Comparison of ENCODE assay signal across 8 cellular contexts in the genomic region with DNA sequence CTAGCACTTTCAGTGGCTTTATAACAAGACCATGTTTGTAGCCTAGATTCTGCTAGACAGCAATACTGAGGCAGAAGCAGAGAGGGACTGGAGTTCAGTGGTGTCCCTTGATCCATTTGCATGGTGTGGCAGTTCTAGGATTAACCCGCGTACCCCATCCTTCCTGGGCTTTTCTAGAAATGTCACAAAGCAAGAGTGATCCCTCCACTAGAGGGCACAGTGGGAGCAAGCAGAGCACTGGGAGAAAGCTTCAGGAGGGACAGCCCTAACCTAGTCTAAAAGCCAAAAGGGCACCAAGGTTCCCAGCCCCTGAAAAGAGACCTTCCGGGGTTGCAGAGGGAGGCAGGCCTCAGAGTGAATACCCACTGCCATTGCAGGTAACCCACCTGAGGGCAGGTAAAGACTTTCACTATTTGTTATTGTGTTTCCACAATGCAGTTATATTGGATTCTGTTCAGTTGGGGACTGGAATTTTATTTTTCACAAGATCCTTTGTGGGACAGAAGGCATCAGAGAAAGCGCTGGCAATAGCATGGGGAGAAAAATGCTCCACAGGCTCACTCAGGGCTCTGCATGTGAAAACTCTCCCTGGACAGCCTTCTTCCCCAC.
DNase-seq lines count a peak whose midpoint lies in the region; ATAC-seq and TF ChIP-seq lines count a peak whose summit lies in the region.

No MANE protein-coding gene starts in this region.

- no peak overlapping the region for H3K27ac ChIP-seq in CD4-positive, alpha-beta memory T cell (ENCODE audit: low read depth, low read length)

- POLR2A ChIA-PET in CD4-positive, alpha-beta memory T cell (lab: Charles Lee; ENCODE audit: partially characterized antibody) = no interaction called here

- no peak overlapping the region for H3K4me3 Mint-ChIP-seq in CD4-positive, alpha-beta memory T cell

- ATAC-seq in GM21737 (IDR thresholded peaks at IDR 0.05; ENCODE audit: unreplicated experiment) = no peak

- no peaks in the 10 kb centered on the region for H3K4me1 Mint-ChIP-seq in CD4-positive, alpha-beta memory T cell

- no peaks in the 10 kb centered on the region for H3K9me3 Mint-ChIP-seq in CD4-positive, alpha-beta memory T cell

- intact Hi-C loops in CD4-positive, alpha-beta memory T cell (cut with micrococcal nuclease) = loop anchor here (10.0 kb wide), 1 partner anchor 1041 kb away; no protein-coding TSS in a partner anchor

- no peaks in the 10 kb centered on the region for H3K4me1 ChIP-seq in CD4-positive, alpha-beta memory T cell (ENCODE audit: insufficient read depth, low read length)

- H3K4me3 ChIP-seq in CD4-positive, alpha-beta memory T cell (ENCODE audit: low read length in 2 of 2) = no peak overlapping the region

- no peaks in the 10 kb centered on the region for H3K36me3 Mint-ChIP-seq in CD4-positive, alpha-beta memory T cell

- no peaks in the 10 kb centered on the region for H3K36me3 ChIP-seq in CD4-positive, alpha-beta memory T cell (ENCODE audit: insufficient read depth, low read length)

- H3K27me3 ChIP-seq in CD4-positive, alpha-beta memory T cell (ENCODE audit: insufficient read depth, low read length) = no peaks in the 10 kb centered on the region

- TF ChIP-seq CTCF in GM20000 (IDR thresholded peaks at IDR 0.05; ENCODE audit: extremely low read depth, missing control alignments) = peak; percentile 80

- H3K27me3 Mint-ChIP-seq in CD4-positive, alpha-beta memory T cell = peaks cover 0 to 2% of the 10 kb centered on the region in 2 donors

- H3K9me3 ChIP-seq in CD4-positive, alpha-beta memory T cell (ENCODE audit: control insufficient read depth in 1 of 2, low read length in 2 of 2) = no peaks in the 10 kb centered on the region

- H3K27ac Mint-ChIP-seq in CD4-positive, alpha-beta memory T cell = no peak overlapping the region

- peak in 4 of 5 donors; percentile 30 to 51 (median 39) for DNase-seq in CD4-positive, alpha-beta memory T cell
- peak; percentile 83 for DNase-seq in GM20000 (ENCODE audit: low spot score)
- peak; percentile 33 to 47 for DNase-seq in NCI-H1930 (lab: John Stamatoyannopoulos, UW)
- peak; percentile 10 for DNase-seq in activated CD4-positive, CD25-positive, alpha-beta regulatory T cell treated with anti-CD3 and anti-CD28 coated beads, Interleukin-2, amount 50 U/mL, for 16 hours (ENCODE audit: low read depth, low spot score)
- DNase-seq in cerebellar cortex (ENCODE audit: low spot score) = peak; percentile 72
- DNase-seq in left kidney (ENCODE audit: low read depth, low spot score) = peak; percentile 78
- DNase-seq in stimulated activated CD4-positive, alpha-beta T cell treated with anti-CD3 and anti-CD28 coated beads, TNF-alpha, amount 100 ng/mL, for 48 hours (ENCODE audit: low read depth in 3 of 3) = peak; percentile 20 to 47 (median 34)

- CTCF ChIA-PET in CD4-positive, alpha-beta memory T cell (lab: Charles Lee; ENCODE audit: partially characterized antibody) = interaction anchor here (1.0 to 3.9 kb wide), 11 partner anchors 10 to 475 kb away, joined by 3 to 35 read pairs (median 8); no protein-coding TSS in a partner anchor

Comparison
In these comparisons a context has a peak if more than half of its experiments do, and no peak if none do; other contexts are left out.
1. DNase-seq: peak in every context shown above with its lines; median percentile 83 in GM20000; 78 in left kidney; 72 in cerebellar cortex; 40 in NCI-H1930; 39 in CD4-positive, alpha-beta memory T cell; 34 in stimulated activated CD4-positive, alpha-beta T cell treated with anti-CD3 and anti-CD28 coated beads, TNF-alpha, amount 100 ng/mL, for 48 hours; 10 in activated CD4-positive, CD25-positive, alpha-beta regulatory T cell treated with anti-CD3 and anti-CD28 coated beads, Interleukin-2, amount 50 U/mL, for 16 hours.